In genomic region chr17:55437165-55437605, GRCh38 we compare ENCODE assay signal across 1 cellular context.
TF ChIP-seq lines count a peak whose summit lies in the region.

No MANE protein-coding gene starts in this region.

TF ChIP-seq in GM12878, 131 proteins besides CTCF, POLR2A, EP300 and RAD21 (continued from another document and continues in another):
- TF ChIP-seq MTA3 (IDR thresholded peaks at IDR 0.05; ENCODE audit: borderline replicate concordance, low read length), result 0 out of 2 replicates have a peak, but pooled peaks have one; percentile 82
- TF ChIP-seq STAT3 (IDR thresholded peaks at IDR 0.05; ENCODE audit: low read depth, low read length), result no peak
- TF ChIP-seq CREB1 (IDR thresholded peaks at IDR 0.05; ENCODE audit: low read depth), result 0 out of 2 replicates have a peak, but pooled peaks have one; percentile 17
- peak; percentile 87 for TF ChIP-seq BCL3 (IDR thresholded peaks at IDR 0.05; ENCODE audit: borderline replicate concordance, insufficient read depth, low read depth, low read length, poor library complexity, severe bottlenecking)
- no peak for TF ChIP-seq ZBTB33 (IDR thresholded peaks at IDR 0.05)
- TF ChIP-seq MTA2 (IDR thresholded peaks at IDR 0.05; ENCODE audit: low read depth), result peak; percentile 54
- no peak for TF ChIP-seq CBX5 (IDR thresholded peaks at IDR 0.05; ENCODE audit: low read depth)
- TF ChIP-seq SMAD1 (IDR thresholded peaks at IDR 0.05; ENCODE audit: low read depth, partially characterized antibody), result no peak
- no peak for TF ChIP-seq ZNF384 (IDR thresholded peaks at IDR 0.05; ENCODE audit: borderline replicate concordance, low read depth, low read length)
- TF ChIP-seq MAX (IDR thresholded peaks at IDR 0.05; ENCODE audit: low read depth, low read length), result no peak
- peak; percentile 80; the same call in 1 of the 2 replicates for TF ChIP-seq MEF2A (IDR thresholded peaks at IDR 0.05; ENCODE audit: insufficient read depth, low read depth, low read length)
- no peak for TF ChIP-seq ZNF622 (IDR thresholded peaks at IDR 0.05)
- peak; percentile 45; the same call in 1 of the 2 replicates for TF ChIP-seq GATAD2B (conservative IDR thresholded peaks at IDR 0.05; ENCODE audit: low read depth)
- TF ChIP-seq BRCA1 (IDR thresholded peaks at IDR 0.05; ENCODE audit: low read depth, low read length), result no peak
- no peak for TF ChIP-seq PRDM15 (CRISPR knock-in tag; IDR thresholded peaks at IDR 0.05)
- peak; percentile 31 for TF ChIP-seq JUNB (IDR thresholded peaks at IDR 0.05)
- TF ChIP-seq PBX3 (IDR thresholded peaks at IDR 0.05; ENCODE audit: insufficient replicate concordance, low read depth, low read length), result no peak
- TF ChIP-seq ASH2L (IDR thresholded peaks at IDR 0.05; ENCODE audit: borderline replicate concordance, low read depth), result no peak; the same call in 1 of the 2 replicates
- TF ChIP-seq CBFB (IDR thresholded peaks at IDR 0.05; ENCODE audit: low read depth), result no peak
- no peak for TF ChIP-seq EZH2 (IDR thresholded peaks at IDR 0.05; ENCODE audit: borderline replicate concordance, control insufficient read depth, low read depth, low read length)
- TF ChIP-seq CREM (IDR thresholded peaks at IDR 0.05; ENCODE audit: low read depth), result no peak
- no peak; the same call in 2 of the 3 replicates for TF ChIP-seq POU2F2 (IDR thresholded peaks at IDR 0.05; ENCODE audit: borderline replicate concordance, low read depth, low read length)
- TF ChIP-seq PAX8 (IDR thresholded peaks at IDR 0.05), result no peak
- TF ChIP-seq FOXK2 (IDR thresholded peaks at IDR 0.05), result no peak
- no peak for TF ChIP-seq ESRRA (IDR thresholded peaks at IDR 0.05; ENCODE audit: low read length)
- TF ChIP-seq NFIC (IDR thresholded peaks at IDR 0.05; ENCODE audit: low read depth, low read length), result peak; percentile 93; the same call in 1 of the 2 replicates
- TF ChIP-seq RELB (IDR thresholded peaks at IDR 0.05; ENCODE audit: low read depth), result peak; percentile 79
- TF ChIP-seq KLF5 (IDR thresholded peaks at IDR 0.05; ENCODE audit: partially characterized antibody), result no peak
- no peak for TF ChIP-seq NFXL1 (IDR thresholded peaks at IDR 0.05; ENCODE audit: borderline replicate concordance)
- TF ChIP-seq SIN3A (IDR thresholded peaks at IDR 0.05; ENCODE audit: low read depth, low read length), result no peak
- peak; percentile 80 to 82 for TF ChIP-seq IKZF2 (IDR thresholded peaks at IDR 0.05)
- peak; percentile 21 for TF ChIP-seq E2F8 (IDR thresholded peaks at IDR 0.05; ENCODE audit: low read depth, partially characterized antibody)
- no peak for TF ChIP-seq HCFC1 (IDR thresholded peaks at IDR 0.05; ENCODE audit: low read length)
- TF ChIP-seq EGR1 (IDR thresholded peaks at IDR 0.05; ENCODE audit: borderline replicate concordance in 1 of 2, low read depth in 2 of 2, low read length in 2 of 2), result no peak
- no peak for TF ChIP-seq ZBTB11 (CRISPR knock-in tag; IDR thresholded peaks at IDR 0.05)
- TF ChIP-seq HSF1 (IDR thresholded peaks at IDR 0.05; ENCODE audit: low read depth, low read length), result no peak
- TF ChIP-seq SREBF1 (IDR thresholded peaks at IDR 0.05; ENCODE audit: low read length), result no peak
- TF ChIP-seq E2F4 (IDR thresholded peaks at IDR 0.05; ENCODE audit: low read depth, low read length), result no peak
- no peak for TF ChIP-seq RCOR1 (conservative IDR thresholded peaks at IDR 0.05; ENCODE audit: low read depth, low read length)
- TF ChIP-seq LARP7 (IDR thresholded peaks at IDR 0.05), result no peak
- TF ChIP-seq RBBP5 (conservative IDR thresholded peaks at IDR 0.05), result no peak
- no peak for TF ChIP-seq NFYA (IDR thresholded peaks at IDR 0.05; ENCODE audit: borderline replicate concordance, low read depth, low read length)
- peak; percentile 41; the same call in 1 of the 2 replicates for TF ChIP-seq CHD2 (IDR thresholded peaks at IDR 0.05; ENCODE audit: borderline replicate concordance, low read depth, low read length)
- TF ChIP-seq FOXM1 (IDR thresholded peaks at IDR 0.05; ENCODE audit: low read depth, low read length), result peak; percentile 79
- TF ChIP-seq ZNF24 (IDR thresholded peaks at IDR 0.05), result 0 out of 2 replicates have a peak, but pooled peaks have one; percentile 16
- TF ChIP-seq TBL1XR1 (IDR thresholded peaks at IDR 0.05; ENCODE audit: low read depth, low read length), result no peak; the same call in 1 of the 2 replicates
